Comparison of ENCODE assay signal across 1 cellular context in genomic region chr20:20085071-20085470, GRCh38.
A peak's percentile ranks its signal among the peaks of the same experiment; 100 is the strongest.
TF ChIP-seq lines count a peak whose summit lies in the region.

No MANE protein-coding gene starts in this region.

TF ChIP-seq in HEK293, 187 proteins besides CTCF, POLR2A, EP300 and RAD21 (continued from another document and continues in another):
- no peak for TF ChIP-seq ZFP41 (tag by site-specific recombination; IDR thresholded peaks at IDR 0.05; ENCODE audit: borderline replicate concordance)
- no peak for TF ChIP-seq ZNF19 (tag by site-specific recombination; IDR thresholded peaks at IDR 0.05; ENCODE audit: low read depth)
- TF ChIP-seq PRDM10 (tag by site-specific recombination; IDR thresholded peaks at IDR 0.05) = peak; percentile 20; the same call in 1 of the 2 replicates
- no peak for TF ChIP-seq AEBP2 (tag by site-specific recombination; IDR thresholded peaks at IDR 0.05; ENCODE audit: borderline replicate concordance)
- no peak for TF ChIP-seq ZNF221 (tag by site-specific recombination; IDR thresholded peaks at IDR 0.05; ENCODE audit: borderline replicate concordance)
- no peak for TF ChIP-seq KLF1 (tag by site-specific recombination; IDR thresholded peaks at IDR 0.05)
- 0 out of 2 replicates have a peak, but pooled peaks have one; percentile 26 for TF ChIP-seq KLF10 (tag by site-specific recombination; IDR thresholded peaks at IDR 0.05)
- TF ChIP-seq YY2 (tag by site-specific recombination; IDR thresholded peaks at IDR 0.05) = no peak
- TF ChIP-seq ZNF280C (tag by site-specific recombination; IDR thresholded peaks at IDR 0.05) = no peak
- peak; percentile 52; the same call in 1 of the 2 replicates for TF ChIP-seq ZNF558 (tag by site-specific recombination; IDR thresholded peaks at IDR 0.05)
- TF ChIP-seq ZNF707 (tag by site-specific recombination; IDR thresholded peaks at IDR 0.05) = no peak
- TF ChIP-seq ZNF610 (tag by site-specific recombination; IDR thresholded peaks at IDR 0.05; ENCODE audit: borderline replicate concordance) = no peak
- no peak for TF ChIP-seq ZNF112 (tag by site-specific recombination; IDR thresholded peaks at IDR 0.05)
- no peak; the same call in 1 of the 2 replicates for TF ChIP-seq ZSCAN23 (tag by site-specific recombination; IDR thresholded peaks at IDR 0.05)
- TF ChIP-seq ZBTB44 (tag by site-specific recombination; IDR thresholded peaks at IDR 0.05) = peak; percentile 53; the same call in 1 of the 2 replicates
- no peak for TF ChIP-seq EGR2 (tag by site-specific recombination; IDR thresholded peaks at IDR 0.05; ENCODE audit: low read depth)
- no peak for TF ChIP-seq BCL6B (tag by site-specific recombination; IDR thresholded peaks at IDR 0.05)
- TF ChIP-seq ZBTB6 (tag by site-specific recombination; IDR thresholded peaks at IDR 0.05) = no peak
- peak; percentile 74 for TF ChIP-seq ATF2 (tag by site-specific recombination; IDR thresholded peaks at IDR 0.05; ENCODE audit: low read depth)
- TF ChIP-seq ZNF175 (tag by site-specific recombination; IDR thresholded peaks at IDR 0.05) = no peak
- no peak for TF ChIP-seq ZNF354C (tag by site-specific recombination; IDR thresholded peaks at IDR 0.05; ENCODE audit: borderline replicate concordance, low read depth)
- TF ChIP-seq TRIM28 (IDR thresholded peaks at IDR 0.05; ENCODE audit: borderline replicate concordance, low read length) = peak; percentile 35; the same call in 1 of the 2 replicates
- TF ChIP-seq ZNF473 (tag by site-specific recombination; IDR thresholded peaks at IDR 0.05) = no peak
- peak; percentile 69; the same call in 1 of the 2 replicates for TF ChIP-seq INSM2 (tag by site-specific recombination; IDR thresholded peaks at IDR 0.05)
- peak; percentile 90 for TF ChIP-seq ZNF629 (tag by site-specific recombination; IDR thresholded peaks at IDR 0.05)
- no peak for TF ChIP-seq ZNF302 (tag by site-specific recombination; IDR thresholded peaks at IDR 0.05; ENCODE audit: low read depth)
- TF ChIP-seq ZNF37A (tag by site-specific recombination; IDR thresholded peaks at IDR 0.05) = no peak
- TF ChIP-seq ZNF548 (tag by site-specific recombination; IDR thresholded peaks at IDR 0.05) = no peak
- peak; percentile 61; the same call in 1 of the 2 replicates for TF ChIP-seq ZFP69B (tag by site-specific recombination; IDR thresholded peaks at IDR 0.05)
- TF ChIP-seq IKZF3 (tag by site-specific recombination; IDR thresholded peaks at IDR 0.05) = peak; percentile 46; the same call in 1 of the 2 replicates
- no peak for TF ChIP-seq ZSCAN5A (tag by site-specific recombination; IDR thresholded peaks at IDR 0.05)
- TF ChIP-seq ZNF561 (tag by site-specific recombination; IDR thresholded peaks at IDR 0.05; ENCODE audit: borderline replicate concordance) = no peak
- TF ChIP-seq TSHZ1 (tag by site-specific recombination; IDR thresholded peaks at IDR 0.05; ENCODE audit: borderline replicate concordance) = 0 out of 2 replicates have a peak, but pooled peaks have one; percentile 27
- peak; percentile 84 for TF ChIP-seq ZNF366 (tag by site-specific recombination; conservative IDR thresholded peaks at IDR 0.05)
